ENCODE assay signal across 13 cellular contexts in the genomic region with DNA sequence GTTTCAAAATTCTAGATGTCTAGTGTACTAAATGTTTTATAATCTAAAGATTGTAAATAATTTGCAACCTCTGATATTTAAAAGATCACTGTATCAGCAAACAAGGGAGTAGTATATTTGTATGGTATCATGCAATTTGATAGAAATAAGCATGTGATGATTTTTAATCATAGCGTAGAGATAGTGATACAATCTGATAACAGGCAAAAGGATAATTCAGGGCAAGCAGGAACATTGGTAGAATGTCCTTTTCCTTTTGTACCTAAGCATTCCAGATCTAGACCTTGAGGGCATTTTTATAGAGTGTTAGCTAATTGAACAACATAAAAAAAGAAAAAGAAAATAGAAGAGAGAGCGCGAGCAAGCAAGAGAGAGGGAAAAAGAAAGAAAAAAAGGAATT. TPM values are rescaled to one million over a fixed set of nuclear protein-coding genes. Genes with fewer than 3 reads are reported as not detected.
A peak's percentile ranks its signal among the peaks of the same experiment; 100 is the strongest.
DNase-seq lines count a peak whose midpoint lies in the region; ATAC-seq and TF ChIP-seq lines count a peak whose summit lies in the region.
"Had no signal": no experiment of that assay in that cellular context is flagged by ENCODE, and none has a peak within 500 bp of the region (broad histone marks: within the 10 kb centered on the region; RNA-seq: fewer than 3 reads in every experiment).

No MANE protein-coding gene starts in this region.

- 59% methylated on average over 1 of the region's 3 CpGs for WGBS in right lobe of liver (ENCODE audit: insufficient coverage, low coverage, low lambda C conversion rate, missing lambda C conversion rate)

- no peaks in the 10 kb centered on the region for H3K9me3 ChIP-seq in HUES48 (ENCODE audit: control insufficient read depth, insufficient read depth, low read length)
- H3K9me3 ChIP-seq in iPS-20b (ENCODE audit: insufficient read depth, low read depth, low read length), result no peaks in the 10 kb centered on the region
- H3K9me3 ChIP-seq in right lobe of liver, result no peaks in the 10 kb centered on the region
- H3K9me3 ChIP-seq: SJCRH30 had no signal

- peak overlapping the region; percentile 33 for H3K4me3 ChIP-seq in HUES48 (ENCODE audit: low read depth, low read length)
- H3K4me3 ChIP-seq in iPS-20b (ENCODE audit: low read length), result peak overlapping the region; percentile 59
- no peak overlapping the region for H3K4me3 ChIP-seq in right lobe of liver
- H3K4me3 ChIP-seq: SJCRH30 had no signal

- H3K9ac ChIP-seq in HUES48 (ENCODE audit: low read depth, low read length), result no peak overlapping the region
- H3K9ac ChIP-seq in iPS-20b (ENCODE audit: low read depth, low read length), result no peak overlapping the region

- intact Hi-C loops in right lobe of liver (cut with DNase I), result no loop called here

- H3K4me1 ChIP-seq in HUES48 (ENCODE audit: control insufficient read depth, insufficient read depth, low read length) (peaks cover 28% of the 10 kb centered on the region), iPS-20b (ENCODE audit: insufficient read depth, low read length) (peaks cover 25% of the 10 kb centered on the region), right lobe of liver (no peaks in the 10 kb centered on the region)

- ATAC-seq in GM18520 (IDR thresholded peaks at IDR 0.05; ENCODE audit: unreplicated experiment) (no peak), GM18505 (IDR thresholded peaks at IDR 0.05; ENCODE audit: unreplicated experiment) (no peak), right lobe of liver (no peak)
- ATAC-seq: CD8-positive, alpha-beta T cell had no signal

- no peaks in the 10 kb centered on the region for H3K36me3 ChIP-seq in HUES48 (ENCODE audit: control insufficient read depth, insufficient read depth, low read length)
- H3K36me3 ChIP-seq in iPS-20b (ENCODE audit: insufficient read depth, low read depth, low read length), result no peaks in the 10 kb centered on the region
- no peaks in the 10 kb centered on the region for H3K36me3 ChIP-seq in right lobe of liver
- H3K36me3 ChIP-seq: SJCRH30 had no signal

- TF ChIP-seq CTCF in right lobe of liver (IDR thresholded peaks at IDR 0.05), result no peak

- no peak for TF ChIP-seq POLR2A in GM18505 (IDR thresholded peaks at IDR 0.05; ENCODE audit: borderline replicate concordance, extremely low read depth, insufficient read depth, insufficient read length)
- TF ChIP-seq POLR2A in right lobe of liver (IDR thresholded peaks at IDR 0.05), result no peak

- no peaks in the 10 kb centered on the region for H3K27me3 ChIP-seq in HUES48 (ENCODE audit: control insufficient read depth, insufficient read depth, low read length)
- no peaks in the 10 kb centered on the region for H3K27me3 ChIP-seq in iPS-20b (ENCODE audit: insufficient read depth, low read length)
- no peaks in the 10 kb centered on the region for H3K27me3 ChIP-seq in right lobe of liver
- H3K27me3 ChIP-seq: SJCRH30 had no signal

- H3K27ac ChIP-seq in HUES48 (ENCODE audit: low read depth, low read length) (no peak overlapping the region), caudate nucleus (ENCODE audit: low read depth, low read length) (peak overlapping the region; percentile 32), iPS-20b (ENCODE audit: low read length) (no peak overlapping the region), substantia nigra (ENCODE audit: low read depth, low read length, poor library complexity, severe bottlenecking) (peak overlapping the region; percentile 10), right lobe of liver (no peak overlapping the region)
- H3K27ac ChIP-seq: RWPE1, SJCRH30 had no signal

- peak in 1 of 61 donors; percentile 12 for DNase-seq in caudate nucleus (lab: John Stamatoyannopoulos, UW)
- no peak for DNase-seq in substantia nigra (lab: John Stamatoyannopoulos, UW)
- DNase-seq in right lobe of liver, result no peak
- DNase-seq: CD8-positive, alpha-beta T cell; Karpas-422; NCI-H1105 treated with DMSO at 0.1 percent for 48 hours; NCI-H2029 treated with DMSO at 0.1 percent for 48 hours; SJCRH30 had no signal

RNA-seq across cellular contexts. Expression of gene ANK2, which starts 1.4 kb away (rescaled TPM):
- total RNA-seq in right lobe of liver, result 1 to 10 TPM in 5 of 6 experiments, under 1 TPM in 1; 0.61 to 1.7 (median 1.1) TPM
- total RNA-seq: CD8-positive, alpha-beta T cell had no signal

Comparison
In these comparisons a context has a peak if more than half of its experiments do, and no peak if none do; other contexts are left out.
1. H3K27ac ChIP-seq: peak in caudate nucleus (single experiment) and substantia nigra (single experiment); none in HUES48 (single experiment), iPS-20b (single experiment) and right lobe of liver (0 of 3).
2. H3K4me3 ChIP-seq: peak in HUES48 (single experiment) and iPS-20b (single experiment); none in right lobe of liver (0 of 3).